In the genomic region with DNA sequence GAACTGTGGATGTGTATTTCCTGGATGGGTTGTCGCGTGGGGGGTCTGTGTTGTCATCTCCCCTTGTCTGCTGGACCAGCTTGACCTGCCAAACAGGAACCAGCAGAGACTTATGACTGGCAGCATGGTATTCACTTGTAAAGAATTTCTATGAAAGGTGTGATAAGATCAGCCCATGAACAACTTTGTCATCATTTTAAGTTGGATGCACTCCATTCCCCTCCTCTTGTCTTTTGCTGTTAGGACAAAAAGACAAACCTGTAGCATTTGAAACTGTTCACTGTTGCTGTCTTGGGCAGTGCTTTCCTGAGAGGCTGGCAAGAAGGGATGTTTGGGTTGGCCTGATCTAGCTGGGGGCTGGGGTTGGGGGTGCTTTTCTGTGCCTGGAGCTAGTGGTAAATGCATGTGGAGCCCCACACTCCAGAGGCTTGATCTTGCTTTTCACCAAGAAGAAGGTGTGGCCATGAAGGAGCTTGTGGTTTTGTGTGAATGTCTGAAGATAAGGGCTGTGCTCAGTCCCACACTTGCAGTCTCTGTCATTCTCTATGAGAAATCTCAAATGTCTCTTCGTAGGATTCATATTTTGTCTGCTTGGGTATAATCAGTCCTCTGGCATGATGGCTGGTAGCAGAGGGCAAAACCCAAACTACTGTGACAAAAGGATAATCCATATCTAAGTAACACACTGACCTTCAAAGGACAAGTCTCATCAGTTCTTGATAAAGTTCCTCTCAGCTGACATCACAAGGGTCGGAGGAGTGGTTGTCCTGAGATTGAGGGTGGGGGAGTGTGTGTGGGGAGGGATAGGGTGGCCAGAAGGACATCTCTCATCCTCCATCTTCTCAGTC, we compare ENCODE assay signal across 10 cellular contexts. TPM values are rescaled to one million over a fixed set of nuclear protein-coding genes. Genes with fewer than 3 reads are reported as not detected.
DNase-seq lines count a peak whose midpoint lies in the region; ATAC-seq, FAIRE-seq and TF ChIP-seq lines count a peak whose summit lies in the region.
"Had no signal": no experiment of that assay in that cellular context is flagged by ENCODE, and none has a peak within 500 bp of the region (broad histone marks: within the 10 kb centered on the region; RNA-seq: fewer than 3 reads in every experiment).

No MANE protein-coding gene starts in this region.

- no peak for TF ChIP-seq POLR2A in H54 (IDR thresholded peaks at IDR 0.05; ENCODE audit: low read depth, low read length)

- H3K9me3 ChIP-seq in osteoblast (ENCODE audit: low read depth, low read length), result no peaks in the 10 kb centered on the region

- no peak for FAIRE-seq in H54 (lab: Jason Lieb, UNC)
- FAIRE-seq: HTR-8/SVneo had no signal

- peaks cover 21% of the 10 kb centered on the region for H3K79me2 ChIP-seq in osteoblast (ENCODE audit: insufficient read depth, low read length)

- ATAC-seq in GM18909 (IDR thresholded peaks at IDR 0.05; ENCODE audit: poor library complexity, unreplicated experiment), result no peak

- no peak for TF ChIP-seq CTCF in cardiac fibroblast (IDR thresholded peaks at IDR 0.05; ENCODE audit: low read depth, low read length)
- TF ChIP-seq CTCF in osteoblast (IDR thresholded peaks at IDR 0.05; ENCODE audit: extremely low read depth, low read depth, low read length), result no peak

- H2AFZ ChIP-seq in osteoblast (ENCODE audit: low read length), result no peak overlapping the region

- H3K4me3 ChIP-seq in cardiac fibroblast (replicated peaks in 1 of 2; ENCODE audit: low read depth in 2 of 2, low read length in 2 of 2) (no peak overlapping the region), osteoblast (ENCODE audit: insufficient read depth, low read length) (no peak overlapping the region)

- H4K20me1 ChIP-seq in osteoblast (ENCODE audit: insufficient read depth, low read length), result peaks cover 16% of the 10 kb centered on the region

- peaks cover 22% of the 10 kb centered on the region for H3K4me1 ChIP-seq in osteoblast (ENCODE audit: insufficient read depth, low read length)

- H3K36me3 ChIP-seq in osteoblast (ENCODE audit: insufficient read depth, low read length), result peaks cover 33% of the 10 kb centered on the region

- peak overlapping the region; percentile 8 for H3K4me2 ChIP-seq in osteoblast (ENCODE audit: insufficient read depth, low read length)

- H3K27me3 ChIP-seq in osteoblast (ENCODE audit: insufficient read depth, low read length), result no peaks in the 10 kb centered on the region

- H3K27ac ChIP-seq in osteoblast (ENCODE audit: low read depth, low read length), result no peak overlapping the region

- DNase-seq in EH (ENCODE audit: low read depth) (peak; percentile 74), OCI-M2 (lab: John Stamatoyannopoulos, UW; ENCODE audit: unreplicated experiment) (peak; percentile 21), cardiac fibroblast (ENCODE audit: low read depth in 2 of 2) (peak; percentile 34 to 68), osteoblast (ENCODE audit: insufficient read length, low spot score, missing footprints) (peak; percentile 42), KG1 (lab: John Stamatoyannopoulos, UW) (no peak), H54 (ENCODE audit: insufficient read length, low spot score) (no peak)
- DNase-seq in central memory CD4-positive, alpha-beta T cell, result no peak
- DNase-seq: GDM1 had no signal

RNA-seq across cellular contexts. Expression of a gene that starts 39.0 kb away (rescaled TPM):
- 48.5 and 48.6 TPM in 2 replicates for total RNA-seq in osteoblast

RNA-seq across cellular contexts. Expression of a gene that starts 54.2 kb away (rescaled TPM):
- under 0.01 and 0.29 TPM in 2 replicates for total RNA-seq in osteoblast

Comparison
In these comparisons a context has a peak if more than half of its experiments do, and no peak if none do; other contexts are left out.
1. DNase-seq: peak in EH (single experiment), OCI-M2 (single experiment), cardiac fibroblast (2 of 2) and osteoblast (single experiment); none in KG1 (single experiment), H54 (single experiment) and central memory CD4-positive, alpha-beta T cell (single experiment).